ENCODE assay signal across 1 cellular context in the genomic region with DNA sequence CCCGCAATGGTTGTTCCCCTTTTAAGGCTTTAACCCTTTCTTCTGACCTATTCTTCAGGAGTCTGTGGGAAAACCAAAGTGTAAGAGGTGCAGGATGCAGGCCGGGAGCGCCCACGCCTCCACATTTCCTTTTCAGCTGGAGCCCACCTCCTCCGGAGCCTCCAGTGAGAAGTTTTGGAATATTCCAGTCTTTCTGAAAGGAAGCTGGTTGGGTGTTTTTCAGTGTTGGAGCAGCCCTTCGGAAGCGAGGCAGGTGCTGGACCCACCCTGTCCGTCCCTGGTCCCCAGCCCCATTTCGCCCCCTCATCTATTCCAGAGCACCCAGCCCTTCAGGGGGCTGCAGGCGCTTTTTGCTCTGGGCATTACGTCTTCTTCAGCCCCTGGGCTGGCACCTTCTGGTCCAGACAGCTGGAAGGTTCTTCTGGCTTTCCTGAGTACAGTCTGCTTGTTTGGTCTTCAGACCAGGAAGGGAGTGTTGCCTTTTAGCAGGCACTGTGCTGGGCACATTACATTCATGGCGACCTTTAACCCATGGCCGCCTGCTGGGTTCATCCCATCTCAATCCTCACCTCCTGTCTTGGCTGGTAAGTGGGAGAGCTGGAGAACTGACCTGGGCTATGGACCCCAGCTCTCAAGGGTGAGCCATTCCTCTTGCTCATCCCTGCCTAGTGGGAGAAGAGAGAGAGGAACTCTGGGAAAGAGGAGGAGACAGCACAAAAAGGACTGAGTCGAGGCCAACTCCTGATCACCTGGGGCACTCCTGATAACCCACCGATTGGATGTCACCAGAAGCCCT.
TF ChIP-seq lines count a peak whose summit lies in the region.

No MANE protein-coding gene starts in this region.

TF ChIP-seq in H1, 55 proteins besides CTCF, POLR2A, EP300 and RAD21:
- 0 out of 2 replicates have a peak, but pooled peaks have one; percentile 32 for TF ChIP-seq BACH1 (IDR thresholded peaks at IDR 0.05; ENCODE audit: low read length)
- peak; percentile 71 for TF ChIP-seq TBP (IDR thresholded peaks at IDR 0.05; ENCODE audit: low read depth, low read length)
- TF ChIP-seq, protein P1, sequence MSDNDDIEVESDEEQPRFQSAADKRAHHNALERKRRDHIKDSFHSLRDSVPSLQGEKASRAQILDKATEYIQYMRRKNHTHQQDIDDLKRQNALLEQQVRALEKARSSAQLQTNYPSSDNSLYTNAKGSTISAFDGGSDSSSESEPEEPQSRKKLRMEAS (IDR thresholded peaks at IDR 0.05): no peak
- peak; percentile 96 for TF ChIP-seq TAF7 (optimal IDR thresholded peaks at IDR 0.05; ENCODE audit: borderline replicate concordance, low read depth, low read length)
